In genomic region chr5:170426149-170426767, GRCh38 we compare ENCODE assay signal across 20 cellular contexts. TPM values are rescaled to one million over a fixed set of nuclear protein-coding genes. Genes with fewer than 3 reads are reported as not detected.
DNase-seq lines count a peak whose midpoint lies in the region; ATAC-seq and TF ChIP-seq lines count a peak whose summit lies in the region.
"Had no signal": no experiment of that assay in that cellular context is flagged by ENCODE, and none has a peak within 500 bp of the region (broad histone marks: within the 10 kb centered on the region; RNA-seq: fewer than 3 reads in every experiment).

No MANE protein-coding gene starts in this region.

- no peak overlapping the region for H2AFZ ChIP-seq in SU-DHL-6 (ENCODE audit: low read depth, low read length, severe bottlenecking)

- no peaks in the 10 kb centered on the region for H3K4me1 ChIP-seq in adrenal gland (replicated peaks in 1 of 2)
- H3K4me1 ChIP-seq in effector memory CD4-positive, alpha-beta T cell (ENCODE audit: control insufficient read depth, insufficient read depth, low read length, poor library complexity, severe bottlenecking): no peaks in the 10 kb centered on the region

- no peaks in the 10 kb centered on the region for H3K79me2 ChIP-seq in SU-DHL-6 (ENCODE audit: insufficient read depth, low read length)

- TF ChIP-seq POLR2A in adrenal gland (IDR thresholded peaks at IDR 0.05): no peak

- TF ChIP-seq CTCF in 22Rv1 (IDR thresholded peaks at IDR 0.05): peak; percentile 34
- TF ChIP-seq CTCF in GM12865 (IDR thresholded peaks at IDR 0.05; ENCODE audit: insufficient read depth, low read depth, low read length, missing control alignments): peak; percentile 61
- peak; percentile 83 for TF ChIP-seq CTCF in SU-DHL-6 (IDR thresholded peaks at IDR 0.05; ENCODE audit: insufficient read depth, low read length, poor library complexity, severe bottlenecking)
- TF ChIP-seq CTCF in adrenal gland (IDR thresholded peaks at IDR 0.05): no peak

- H3K4me3 ChIP-seq in GM12865 (ENCODE audit: low read depth, low read length) (no peak overlapping the region), SU-DHL-6 (ENCODE audit: insufficient read depth, low read length, poor library complexity, severe bottlenecking) (no peak overlapping the region), adrenal gland (no peak overlapping the region)
- H3K4me3 ChIP-seq in effector memory CD4-positive, alpha-beta T cell (ENCODE audit: insufficient read depth, low read depth, low read length, poor library complexity, severe bottlenecking): no peak overlapping the region

- no peaks in the 10 kb centered on the region for H4K20me1 ChIP-seq in SU-DHL-6 (ENCODE audit: low read depth, low read length)

- H3K27me3 ChIP-seq in SU-DHL-6 (ENCODE audit: low read length) (no peaks in the 10 kb centered on the region), adrenal gland (no peaks in the 10 kb centered on the region)
- H3K27me3 ChIP-seq in effector memory CD4-positive, alpha-beta T cell (replicated peaks; ENCODE audit: control insufficient read depth, insufficient read depth, low read length, poor library complexity, severe bottlenecking): no peaks in the 10 kb centered on the region

- intact Hi-C loops in left colon (cut with DNase I, micrococcal nuclease) (loop anchor here in 1 of 2 donors (10.0 kb wide), 1 partner anchor 201 kb away; no protein-coding TSS in a partner anchor), adrenal gland (cut with DNase I) (loop anchor here (5.0 to 10.0 kb wide), 3 partner anchors 204 to 369 kb away; partner anchors contain the start of gene FOXI1 (in 1 of the 2))

- no peaks in the 10 kb centered on the region for H3K9me2 ChIP-seq in SU-DHL-6 (replicated peaks; ENCODE audit: insufficient read depth, low read length)

- H3K9ac ChIP-seq in SU-DHL-6 (ENCODE audit: low read length): no peak overlapping the region

- H3K9me3 ChIP-seq in SU-DHL-6 (ENCODE audit: insufficient read depth, low read length): no peaks in the 10 kb centered on the region
- H3K9me3 ChIP-seq in adrenal gland (replicated peaks in 1 of 3): no peaks in the 10 kb centered on the region
- no peaks in the 10 kb centered on the region for H3K9me3 ChIP-seq in effector memory CD4-positive, alpha-beta T cell (ENCODE audit: control insufficient read depth, low read length)
- H3K9me3 ChIP-seq: neutrophil had no signal

- DNase-seq in GM12865 (ENCODE audit: low read depth) (peak; percentile 31), left colon (no peak), adrenal gland (no peak)
- DNase-seq in effector memory CD4-positive, alpha-beta T cell: no peak
- DNase-seq: activated CD4-positive, CD25-positive, alpha-beta regulatory T cell; amniotic stem cell; effector memory CD8-positive, alpha-beta T cell; EL; hypothalamus; NCI-H187 treated with DMSO at 0.1 percent for 48 hours; NCI-H524 treated with DMSO at 0.1 percent for 48 hours; right cardiac atrium; stimulated activated CD4-positive, alpha-beta T cell treated with anti-CD3 and anti-CD28 coated beads, Interleukin-2, amount 100 ng/mL, for 24 hours had no signal

- ATAC-seq in HG02885 (IDR thresholded peaks at IDR 0.05; ENCODE audit: poor library complexity, unreplicated experiment) (peak; percentile 65), HG02642 (IDR thresholded peaks at IDR 0.05; ENCODE audit: poor library complexity, unreplicated experiment) (no peak), left colon (no peak)
- ATAC-seq: effector memory CD8-positive, alpha-beta T cell had no signal

- H3K36me3 ChIP-seq in SU-DHL-6 (ENCODE audit: low read length) (no peaks in the 10 kb centered on the region), adrenal gland (replicated peaks in 1 of 2) (no peaks in the 10 kb centered on the region)
- no peaks in the 10 kb centered on the region for H3K36me3 ChIP-seq in effector memory CD4-positive, alpha-beta T cell (ENCODE audit: control insufficient read depth, insufficient read depth, low read length)
- H3K36me3 ChIP-seq: neutrophil had no signal

- H3F3A ChIP-seq in SU-DHL-6 (ENCODE audit: insufficient read depth): no peaks in the 10 kb centered on the region

- no peak overlapping the region for H3K4me2 ChIP-seq in SU-DHL-6 (ENCODE audit: low read depth, low read length, poor library complexity, severe bottlenecking)

- no peak overlapping the region for H3K27ac ChIP-seq in 22Rv1
- H3K27ac ChIP-seq in SU-DHL-6 (ENCODE audit: low read depth, low read length): no peak overlapping the region
- no peak overlapping the region for H3K27ac ChIP-seq in adrenal gland
- no peak overlapping the region for H3K27ac ChIP-seq in effector memory CD4-positive, alpha-beta T cell (ENCODE audit: insufficient read depth, low read length, poor library complexity, severe bottlenecking)
- H3K27ac ChIP-seq: neutrophil had no signal

- WGBS in adrenal gland, 4 donors: 82 to 83% (median 82%) methylated on average over 3 of the region's 3 CpGs

RNA-seq across cellular contexts. Expression of gene KCNMB1, which starts 37.1 kb away (rescaled TPM):
- total RNA-seq in left colon (1 to 10 TPM in 1 of 2 donors, under 1 TPM in 1; 0.55 to 6.9 TPM), adrenal gland (1 to 10 TPM in 3 of 8 donors, under 1 TPM in 5; 0.12 to 1.2 (median 0.68) TPM)
- polyA plus RNA-seq in adrenal gland: 1 to 10 TPM in 2 of 3 donors, under 1 TPM in 1; 0.99 to 3.2 (median 1.6) TPM
- total RNA-seq: HT-29, RPMI7951 had no signal

Comparison
In these comparisons a context has a peak if more than half of its experiments do, and no peak if none do; other contexts are left out.
1. CTCF ChIP-seq: peak in 22Rv1 (single experiment), GM12865 (single experiment) and SU-DHL-6 (single experiment); none in adrenal gland (0 of 6).